In genomic region chr1:24695202-24695974, GRCh38 we compare ENCODE assay signal across 13 cellular contexts. TPM values are rescaled to one million over a fixed set of nuclear protein-coding genes. Genes with fewer than 3 reads are reported as not detected.
DNase-seq lines count a peak whose midpoint lies in the region; ATAC-seq and TF ChIP-seq lines count a peak whose summit lies in the region.
"Had no signal": no experiment of that assay in that cellular context is flagged by ENCODE, and none has a peak within 500 bp of the region (broad histone marks: within the 10 kb centered on the region; RNA-seq: fewer than 3 reads in every experiment).

No MANE protein-coding gene starts in this region.

- H3K4me2 ChIP-seq in KMS-11 = peak overlapping the region; percentile 88; the same call in 1 of the 2 replicates

- no peak overlapping the region for H3K9ac ChIP-seq in KMS-11

- DNase-seq in AG10803 (ENCODE audit: low read depth) = peak; percentile 30
- DNase-seq in lung (ENCODE audit: low spot score) = no peak
- DNase-seq in NCI-H774 (lab: John Stamatoyannopoulos, UW) = no peak
- no peak for DNase-seq in activated T-cell treated with anti-CD3 and anti-CD28 coated beads for 4 hours
- DNase-seq in AG08396 (ENCODE audit: low spot score) = no peak
- DNase-seq: activated CD4-positive, alpha-beta T cell treated with anti-CD3 and anti-CD28 coated beads, Interleukin-2, amount 50 U/mL, for 48 hours; AML-193; colonic mucosa; NCI-H524 treated with DMSO at 0.1 percent for 48 hours had no signal

- no peaks in the 10 kb centered on the region for H3K27me3 ChIP-seq in KMS-11 (ENCODE audit: insufficient read depth, low read depth)
- H3K27me3 ChIP-seq in lung (ENCODE audit: control insufficient read depth, insufficient read depth) = no peaks in the 10 kb centered on the region
- H3K27me3 ChIP-seq: colonic mucosa had no signal

- ATAC-seq in esophagus mucosa (peak; percentile 17), lung (ENCODE audit: insufficient read depth, low FRiP score) (no peak), GM21619 (IDR thresholded peaks at IDR 0.05; ENCODE audit: unreplicated experiment) (no peak)

- H3K9me3 ChIP-seq in lung (ENCODE audit: control insufficient read depth in 2 of 2, insufficient read depth in 1 of 2, low read length in 1 of 2) = no peaks in the 10 kb centered on the region
- H3K9me3 ChIP-seq: colonic mucosa had no signal

- H3K36me3 ChIP-seq in KMS-11 (ENCODE audit: insufficient read depth) (no peaks in the 10 kb centered on the region), lung (ENCODE audit: control insufficient read depth in 2 of 2, insufficient read depth in 2 of 2, low read length in 2 of 2) (no peaks in the 10 kb centered on the region)
- H3K36me3 ChIP-seq: colonic mucosa had no signal

- 53 to 55% methylated on average over 7 of the region's 7 CpGs for WGBS in lung, 2 donors

- H3K4me3 ChIP-seq in AG10803 (ENCODE audit: low read length) (no peak overlapping the region), KMS-11 (IDR thresholded peaks at IDR 0.05; ENCODE audit: insufficient read depth, low read depth, low read length) (no peak overlapping the region), lung (no peak overlapping the region)
- H3K4me3 ChIP-seq: colonic mucosa had no signal

- TF ChIP-seq CTCF in AG10803 (conservative IDR thresholded peaks at IDR 0.05; ENCODE audit: low read length) (no peak), KMS-11 (conservative IDR thresholded peaks at IDR 0.05; ENCODE audit: low read depth, low read length) (no peak), lung (IDR thresholded peaks at IDR 0.05; ENCODE audit: control extremely low read depth, extremely low read depth) (no peak)

- H3K79me2 ChIP-seq in KMS-11 (ENCODE audit: insufficient read depth, low read depth) = no peaks in the 10 kb centered on the region

- H3K27ac ChIP-seq in KMS-11 = no peak overlapping the region
- peak overlapping the region; percentile 24 to 59 for H3K27ac ChIP-seq in lung (ENCODE audit: low read depth in 1 of 2, low read length in 1 of 2)
- H3K27ac ChIP-seq: colonic mucosa, HL-60 had no signal

- peaks cover 41% of the 10 kb centered on the region for H3K4me1 ChIP-seq in KMS-11 (ENCODE audit: low read depth, poor library complexity, severe bottlenecking)
- peaks cover 20% of the 10 kb centered on the region in 2 donors for H3K4me1 ChIP-seq in lung (ENCODE audit: control insufficient read depth in 2 of 2, insufficient read depth in 2 of 2, low read length in 2 of 2)
- H3K4me1 ChIP-seq: colonic mucosa had no signal

- H4K20me1 ChIP-seq in KMS-11 (ENCODE audit: insufficient read depth) = no peaks in the 10 kb centered on the region

- no peak overlapping the region for H2AFZ ChIP-seq in KMS-11 (ENCODE audit: low read depth)

RNA-seq across cellular contexts. Expression of gene CLIC4, which starts 49.9 kb away (rescaled TPM):
- total RNA-seq in esophagus mucosa = 56.8 TPM
- 100 to 1,000 TPM; 227 to 236 TPM for total RNA-seq in lung
- 100 to 1,000 TPM in 1 of 2 donors, 10 to 100 TPM in 1; 52.0 to 106 TPM for polyA plus RNA-seq in lung

RNA-seq across cellular contexts. Expression of gene SRRM1, which starts 52.3 kb away (rescaled TPM):
- total RNA-seq in esophagus mucosa (81.3 TPM), lung (10 to 100 TPM; 92.4 to 95.8 TPM)
- 10 to 100 TPM; 37.4 to 42.3 TPM for polyA plus RNA-seq in lung
